Comparison of ENCODE assay signal across 11 cellular contexts in genomic region chr1:182242641-182243040, GRCh38.
"Had no signal": no experiment of that assay in that cellular context is flagged by ENCODE, and none has a peak within 500 bp of the region (broad histone marks: within the 10 kb centered on the region; RNA-seq: fewer than 3 reads in every experiment).

No MANE protein-coding gene starts in this region.

- H3K4me3 ChIP-seq: GM23248, GM23338, HAP-1 had no signal

- FAIRE-seq: H1, H54 had no signal

- H3K9ac ChIP-seq: GM23248 had no signal

- H3K27ac ChIP-seq: GM23248 had no signal

- H3K9me3 ChIP-seq: HAP-1 had no signal

- ATAC-seq: GM23338, HCT116 had no signal

- DNase-seq: GM23248, GOT3, H7, H9, HCEC 1CT, HFFc6 had no signal

- H3K36me3 ChIP-seq: HAP-1 had no signal

- H3K4me2 ChIP-seq: GM23338 had no signal

- H2AFZ ChIP-seq: GM23248, GM23338 had no signal

- H3K4me1 ChIP-seq: HAP-1 had no signal
